ENCODE assay signal across 30 cellular contexts in the genomic region with DNA sequence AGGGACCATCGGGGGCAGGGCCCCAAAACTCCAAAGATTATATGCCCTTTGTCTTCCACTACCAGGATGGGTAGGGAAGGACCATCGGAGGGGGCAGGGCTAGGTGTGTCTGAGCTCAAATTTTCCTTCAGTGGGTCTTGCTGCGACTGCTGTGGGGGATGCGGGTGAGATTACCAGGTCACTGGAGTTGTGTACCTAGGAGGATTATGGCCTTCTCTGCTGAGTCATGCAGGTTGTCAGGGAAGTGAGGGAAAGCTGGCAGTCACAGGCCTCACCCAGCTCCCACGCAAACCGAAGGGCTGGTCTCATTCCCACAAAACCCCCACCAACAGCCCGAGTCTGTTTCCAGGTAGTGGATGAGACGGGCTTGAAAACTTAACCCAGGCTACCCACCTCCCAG.
"Had no signal": no experiment of that assay in that cellular context is flagged by ENCODE, and none has a peak within 500 bp of the region (broad histone marks: within the 10 kb centered on the region; RNA-seq: fewer than 3 reads in every experiment).

No MANE protein-coding gene starts in this region.

- DNase-seq: naive thymus-derived CD4-positive, alpha-beta T cell; natural killer cell; occipital lobe; ovary; psoas muscle; right cardiac atrium; right lobe of liver; spleen; stimulated activated CD4-positive, alpha-beta T cell treated with anti-CD3 and anti-CD28 coated beads, Interleukin-12 subunit alpha, Interleukin-12 subunit beta, amount 100 ng/mL, for 4 hours; stimulated activated CD4-positive, alpha-beta T cell treated with anti-CD3 and anti-CD28 coated beads, Interleukin-1b, Interleukin-23, amount 100 ng/mL, for 48 hours; stimulated activated CD4-positive, alpha-beta T cell treated with anti-CD3 and anti-CD28 coated beads, Interleukin-4, amount 100 ng/mL, for 1 hour; stimulated activated CD4-positive, alpha-beta T cell treated with anti-CD3 and anti-CD28 coated beads, Interleukin-4, amount 100 ng/mL, for 4 hours; stimulated activated CD8-positive, alpha-beta memory T cell treated with anti-CD3 and anti-CD28 coated beads, Interleukin-4, amount 100 ng/mL, for 48 hours; stimulated activated naive CD4-positive, alpha-beta T cell; stimulated activated naive CD8-positive, alpha-beta T cell treated with anti-CD3 and anti-CD28 coated beads, Interleukin-15, amount 100 ng/mL, for 72 hours; stimulated activated naive CD8-positive, alpha-beta T cell treated with anti-CD3 and anti-CD28 coated beads, Interleukin-15, Interleukin-2, amounts not matched to agents 100 U/mL and 50 U/mL, for 24 hours; substantia nigra; testis; tibial artery; transverse colon; upper lobe of right lung; uterus had no signal

- H3K36me3 ChIP-seq: neural progenitor cell, ovary, right lobe of liver, spleen, suprapubic skin, tibial artery, transverse colon, upper lobe of right lung, uterus had no signal

- H2AFZ ChIP-seq: neural progenitor cell, parathyroid adenoma had no signal

- H3K27me3 ChIP-seq: neural progenitor cell, ovary, right lobe of liver, spleen, suprapubic skin, testis, tibial artery, transverse colon, upper lobe of right lung, uterus had no signal

- H3K9ac ChIP-seq: neural progenitor cell, parathyroid adenoma had no signal

- H3K4me3 ChIP-seq: neural progenitor cell, ovary, psoas muscle, right lobe of liver, skin epidermis, smooth muscle cell, spleen, suprapubic skin, testis, tibial artery, transverse colon, upper lobe of right lung, uterus had no signal

- H3K27me3 Mint-ChIP-seq: naive thymus-derived CD4-positive, alpha-beta T cell; progenitor cell of endocrine pancreas; stimulated activated memory B cell treated with anti-CD40 and anti-IgM and Interleukin-4, amounts not matched to agents 10 μg/mL and 1 μg/mL and 100 μg/mL, for 72 hours; stimulated activated naive CD8-positive, alpha-beta T cell treated with anti-CD3 and anti-CD28 coated beads, Interleukin-15, amount 100 ng/mL, for 72 hours had no signal

- H3K4me3 Mint-ChIP-seq: naive thymus-derived CD4-positive, alpha-beta T cell; natural killer cell; nephron; neural progenitor cell; stimulated activated memory B cell treated with anti-CD40 and anti-IgM and Interleukin-4, amounts not matched to agents 10 μg/mL and 1 μg/mL and 100 μg/mL, for 72 hours; stimulated activated naive CD8-positive, alpha-beta T cell treated with anti-CD3 and anti-CD28 coated beads, Interleukin-15, amount 100 ng/mL, for 72 hours had no signal

- ATAC-seq: naive thymus-derived CD4-positive, alpha-beta T cell; natural killer cell; psoas muscle; right cardiac atrium; right lobe of liver; stimulated activated memory B cell treated with anti-CD40 and anti-IgM and Interleukin-4, amounts not matched to agents 10 μg/mL and 1 μg/mL and 100 μg/mL, for 72 hours; stimulated activated naive CD8-positive, alpha-beta T cell treated with anti-CD3 and anti-CD28 coated beads, Interleukin-15, amount 100 ng/mL, for 72 hours; stimulated activated naive CD8-positive, alpha-beta T cell treated with anti-CD3 and anti-CD28 coated beads, Interleukin-15, Interleukin-2, amounts not matched to agents 100 U/mL and 50 U/mL, for 24 hours; upper lobe of right lung had no signal

- H3K79me2 ChIP-seq: parathyroid adenoma had no signal

- H3K4me1 Mint-ChIP-seq: naive thymus-derived CD4-positive, alpha-beta T cell; natural killer cell; stimulated activated memory B cell treated with anti-CD40 and anti-IgM and Interleukin-4, amounts not matched to agents 10 μg/mL and 1 μg/mL and 100 μg/mL, for 72 hours; stimulated activated naive CD8-positive, alpha-beta T cell treated with anti-CD3 and anti-CD28 coated beads, Interleukin-15, amount 100 ng/mL, for 72 hours had no signal

- H3K27ac ChIP-seq: neural progenitor cell, ovary, parathyroid adenoma, psoas muscle, right lobe of liver, skin epidermis, spleen, suprapubic skin, testis, tibial artery, transverse colon, upper lobe of right lung, uterus had no signal

- H3K36me3 Mint-ChIP-seq: naive thymus-derived CD4-positive, alpha-beta T cell had no signal

- H3K27ac Mint-ChIP-seq: naive thymus-derived CD4-positive, alpha-beta T cell; natural killer cell; nephron; neural progenitor cell; progenitor cell of endocrine pancreas; stimulated activated memory B cell treated with anti-CD40 and anti-IgM and Interleukin-4, amounts not matched to agents 10 μg/mL and 1 μg/mL and 100 μg/mL, for 72 hours; stimulated activated naive CD8-positive, alpha-beta T cell treated with anti-CD3 and anti-CD28 coated beads, Interleukin-15, amount 100 ng/mL, for 72 hours had no signal

- H3K4me2 ChIP-seq: neural progenitor cell, smooth muscle cell had no signal

- H3K9me3 ChIP-seq: ovary, psoas muscle, right lobe of liver, suprapubic skin, testis, tibial artery, transverse colon, upper lobe of right lung, uterus had no signal

- H3K4me1 ChIP-seq: parathyroid adenoma, right lobe of liver, spleen, testis, transverse colon had no signal
